2 cellular contexts compared by ENCODE assay signal in genomic region chr2:231184319-231184718, GRCh38.
TF ChIP-seq lines count a peak whose summit lies in the region.

No MANE protein-coding gene starts in this region.

TF ChIP-seq in IMR-90, 13 proteins besides CTCF, POLR2A, EP300 and RAD21:
- TF ChIP-seq BHLHE40 (IDR thresholded peaks at IDR 0.05; ENCODE audit: low read depth, low read length) (no peak), CHD1 (IDR thresholded peaks at IDR 0.05; ENCODE audit: low read depth, low read length) (no peak), ELK1 (IDR thresholded peaks at IDR 0.05; ENCODE audit: borderline replicate concordance, low read depth, low read length) (no peak), FOS (IDR thresholded peaks at IDR 0.05; ENCODE audit: low read depth, low read length) (no peak), RCOR1 (IDR thresholded peaks at IDR 0.05; ENCODE audit: insufficient replicate concordance, low read length) (no peak), NFE2L2 (IDR thresholded peaks at IDR 0.05; ENCODE audit: low read depth, low read length) (no peak), MAZ (IDR thresholded peaks at IDR 0.05; ENCODE audit: borderline replicate concordance, low read depth, low read length) (no peak), MXI1 (IDR thresholded peaks at IDR 0.05; ENCODE audit: borderline replicate concordance, low read depth, low read length) (no peak), SMC3 (IDR thresholded peaks at IDR 0.05; ENCODE audit: low read depth, low read length) (no peak), MAFK (IDR thresholded peaks at IDR 0.05; ENCODE audit: low read depth, low read length) (no peak), CEBPB (IDR thresholded peaks at IDR 0.05; ENCODE audit: low read depth, low read length) (no peak), USF2 (IDR thresholded peaks at IDR 0.05; ENCODE audit: low read depth, low read length) (no peak), RFX5 (IDR thresholded peaks at IDR 0.05; ENCODE audit: low read depth, low read length) (no peak)

TF ChIP-seq in SK-N-SH, 30 proteins besides CTCF, POLR2A, EP300 and RAD21:
- TF ChIP-seq EZH2phosphoT487 (IDR thresholded peaks at IDR 0.05; ENCODE audit: borderline replicate concordance, low read depth) (no peak), NRF1 (IDR thresholded peaks at IDR 0.05; ENCODE audit: low read depth, low read length) (no peak), ZBTB33 (IDR thresholded peaks at IDR 0.05; ENCODE audit: borderline replicate concordance, low read depth) (no peak), MAX (IDR thresholded peaks at IDR 0.05; ENCODE audit: low read depth) (no peak), USF1 (IDR thresholded peaks at IDR 0.05; ENCODE audit: borderline replicate concordance, low read depth) (no peak), FOXM1 (IDR thresholded peaks at IDR 0.05; ENCODE audit: low read depth) (no peak), GATA2 (CRISPR knock-in tag; IDR thresholded peaks at IDR 0.05) (no peak), MXI1 (IDR thresholded peaks at IDR 0.05; ENCODE audit: low read depth, low read length) (no peak), USF2 (IDR thresholded peaks at IDR 0.05; ENCODE audit: borderline replicate concordance, low read depth, low read length) (no peak), PBX3 (IDR thresholded peaks at IDR 0.05) (no peak), MEF2A (IDR thresholded peaks at IDR 0.05; ENCODE audit: borderline replicate concordance, low read depth) (no peak), GABPA (IDR thresholded peaks at IDR 0.05; ENCODE audit: low read depth) (no peak), SIN3A (IDR thresholded peaks at IDR 0.05; ENCODE audit: borderline replicate concordance, low read depth, low read length) (no peak), FOXJ3 (CRISPR knock-in tag; IDR thresholded peaks at IDR 0.05) (no peak)
TF ChIP-seq in SK-N-SH: peak in this region for 0.
